23 cellular contexts compared by ENCODE assay signal in the genomic region with DNA sequence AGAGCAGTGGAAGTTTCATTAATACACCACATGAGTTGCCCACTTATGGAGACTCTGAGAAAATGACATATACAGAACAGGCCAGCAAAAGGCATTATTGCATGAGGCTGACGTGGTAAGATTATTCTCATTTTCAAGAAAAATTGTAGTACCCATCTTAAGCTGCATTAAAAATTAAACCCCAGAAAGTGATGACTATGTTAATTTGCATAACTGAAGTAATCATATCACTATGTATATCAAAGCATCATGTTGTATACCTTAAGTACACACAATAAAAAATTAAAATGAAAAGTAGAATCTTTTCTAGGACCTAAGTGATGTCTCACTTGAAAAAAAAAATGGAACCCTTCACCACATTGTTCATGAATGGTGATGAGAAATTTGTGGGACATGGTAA. TPM values are rescaled to one million over a fixed set of nuclear protein-coding genes. Genes with fewer than 3 reads are reported as not detected.
"Had no signal": no experiment of that assay in that cellular context is flagged by ENCODE, and none has a peak within 500 bp of the region (broad histone marks: within the 10 kb centered on the region; RNA-seq: fewer than 3 reads in every experiment).

No MANE protein-coding gene starts in this region.

- ATAC-seq: foreskin keratinocyte, gastroesophageal sphincter, heart left ventricle, left cardiac atrium, left lung, left ventricle myocardium superior, lower lobe of right lung, mucosa of descending colon had no signal

- H3K9me3 ChIP-seq: esophagus muscularis mucosa, gastroesophageal sphincter, heart left ventricle, left lung, lower lobe of right lung, mucosa of descending colon had no signal

- H2AFZ ChIP-seq: hepatocyte had no signal

- H3K27ac ChIP-seq: coronary artery, dorsolateral prefrontal cortex, esophagus muscularis mucosa, foreskin keratinocyte, gastroesophageal sphincter, heart left ventricle, hepatocyte, left lung, lower lobe of right lung had no signal

- H3K4me3 ChIP-seq: coronary artery, dorsolateral prefrontal cortex, esophagus muscularis mucosa, gastroesophageal sphincter, heart left ventricle, hepatocyte, left lung, lower lobe of right lung, mucosa of descending colon had no signal

- H3K4me2 ChIP-seq: hepatocyte had no signal

- H3K4me1 ChIP-seq: esophagus muscularis mucosa, foreskin keratinocyte, gastroesophageal sphincter, heart left ventricle, left lung, lower lobe of right lung had no signal

- FAIRE-seq: endothelial cell of umbilical vein, frontal cortex, keratinocyte had no signal

- H3K36me3 ChIP-seq: esophagus muscularis mucosa, gastroesophageal sphincter, heart left ventricle, left lung, lower lobe of right lung had no signal

- DNase-seq: dermis blood vessel endothelial cell; dorsolateral prefrontal cortex; effector CD4-positive, alpha-beta T cell; effector memory CD4-positive, alpha-beta T cell; foreskin keratinocyte; heart left ventricle; hypothalamus; immature natural killer cell; left cardiac atrium; left lung; left ventricle myocardium superior; lower lobe of right lung; mesenchymal stem cell; mucosa of descending colon; naive B cell had no signal

- H3K79me2 ChIP-seq: hepatocyte had no signal

- H3K27me3 ChIP-seq: dorsolateral prefrontal cortex, esophagus muscularis mucosa, foreskin keratinocyte, gastroesophageal sphincter, heart left ventricle, hepatocyte, left lung had no signal

RNA-seq across cellular contexts. Expression of gene DNAH6, which starts 32.0 kb away (rescaled TPM):
- total RNA-seq: lung microvascular endothelial cell had no signal
- polyA plus RNA-seq: endothelial cell of umbilical vein had no signal
